In the genomic region with DNA sequence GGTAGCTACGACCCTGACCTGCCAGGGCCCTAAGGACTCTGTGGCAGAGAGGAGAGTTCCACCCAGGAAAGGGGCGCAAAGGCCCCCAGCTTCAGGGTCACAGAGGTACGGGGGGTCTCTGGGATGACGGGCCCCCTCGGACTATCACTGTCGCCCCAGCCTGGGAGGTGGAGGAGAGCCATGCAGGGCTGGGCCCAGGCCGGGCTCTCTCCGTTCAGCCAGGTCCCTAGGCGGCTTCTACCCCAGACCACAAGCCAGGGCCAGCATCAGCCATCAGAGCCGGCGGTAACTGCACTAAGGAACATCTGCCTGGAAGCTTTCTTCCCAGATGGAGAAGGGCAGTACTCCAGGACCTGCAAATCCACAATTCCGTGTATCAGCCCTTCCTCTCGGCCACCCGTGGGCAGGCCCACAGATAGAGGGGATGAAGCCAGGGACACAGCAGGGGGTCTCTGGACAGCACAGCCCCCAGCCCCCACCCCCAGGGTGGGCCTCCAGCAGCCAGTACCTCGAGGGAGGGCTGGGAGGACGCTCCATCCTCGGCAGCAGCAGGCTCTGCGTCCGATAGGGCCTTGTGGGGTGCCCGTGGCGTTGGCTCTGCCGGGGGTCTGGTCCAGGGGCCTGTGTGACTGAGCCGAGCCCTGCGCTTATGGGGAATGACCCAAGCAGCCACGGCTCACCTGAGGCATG, we compare ENCODE assay signal across 24 cellular contexts. TPM values are rescaled to one million over a fixed set of nuclear protein-coding genes. Genes with fewer than 3 reads are reported as not detected.
DNase-seq lines count a peak whose midpoint lies in the region; ATAC-seq, FAIRE-seq and TF ChIP-seq lines count a peak whose summit lies in the region.
"Had no signal": no experiment of that assay in that cellular context is flagged by ENCODE, and none has a peak within 500 bp of the region (broad histone marks: within the 10 kb centered on the region; RNA-seq: fewer than 3 reads in every experiment).

No MANE protein-coding gene starts in this region.

- intact Hi-C loops in cardiac septum (cut with DNase I) (no loop called here), left ventricle myocardium inferior (cut with micrococcal nuclease) (no loop called here), PC-9 (cut with micrococcal nuclease; ENCODE audit: unreplicated experiment) (no loop called here)

- FAIRE-seq in H54 (lab: Jason Lieb, UNC) = no peak
- FAIRE-seq: small intestine had no signal

- no peak overlapping the region for H3K18ac ChIP-seq in mesenchymal stem cell (ENCODE audit: low read depth in 1 of 2, low read length in 2 of 2)

- H3K4me1 ChIP-seq in left ventricle myocardium inferior (peaks cover 87% of the 10 kb centered on the region), mesenchymal stem cell (ENCODE audit: control insufficient read depth, insufficient read depth, low read depth, low read length) (peaks cover 56% of the 10 kb centered on the region), PC-9 (replicated peaks; ENCODE audit: insufficient read depth) (peaks cover 28% of the 10 kb centered on the region)

- H2BK12ac ChIP-seq in mesenchymal stem cell (ENCODE audit: low read length in 2 of 2) = peak overlapping the region in 1 of 2 experiments; percentile 37

- H3K14ac ChIP-seq in mesenchymal stem cell (ENCODE audit: low read length in 2 of 2) = no peak overlapping the region

- no peak overlapping the region for H2AFZ ChIP-seq in mesenchymal stem cell (ENCODE audit: low read depth, low read length)
- H2AFZ ChIP-seq in PC-9 = no peak overlapping the region

- peak overlapping the region; percentile 2 for H2BK15ac ChIP-seq in mesenchymal stem cell (ENCODE audit: low read depth, poor library complexity, severe bottlenecking)

- H3K36me3 ChIP-seq in left ventricle myocardium inferior (no peaks in the 10 kb centered on the region), mesenchymal stem cell (ENCODE audit: control insufficient read depth in 1 of 2, insufficient read depth in 2 of 2, low read depth in 1 of 2, low read length in 2 of 2) (peaks cover 0 to 53% of the 10 kb centered on the region in 2 experiments), PC-9 (ENCODE audit: low read depth) (no peaks in the 10 kb centered on the region)
- H3K36me3 ChIP-seq: upper lobe of left lung had no signal

- H2BK120ac ChIP-seq in mesenchymal stem cell (ENCODE audit: low read depth, low read length) = no peak overlapping the region

- CTCF ChIA-PET in PC-9 (lab: Charles Lee) = no interaction called here

- peak overlapping the region; percentile 40 for H4K8ac ChIP-seq in mesenchymal stem cell (ENCODE audit: low read length)

- peak overlapping the region; percentile 21 for H3K4me3 Mint-ChIP-seq in T-helper 17 cell
- H3K4me3 Mint-ChIP-seq: activated CD4-positive, alpha-beta T cell treated with anti-CD3 and anti-CD28 coated beads, Interleukin-2, amount 10 ng/mL, durations not matched to agents 24 days and 14 days; activated naive CD4-positive, alpha-beta T cell treated with anti-CD3 and anti-CD28 coated beads, Interleukin-2, amount 50 U/mL, for 24 hours; T-helper 2 cell treated with Interferon-gamma antibody and Interleukin-4, amounts not matched to agents 5 μg/mL and 100 μg/mL, for 36 hours had no signal

- H3K4me3 ChIP-seq in left ventricle myocardium inferior = no peak overlapping the region
- H3K4me3 ChIP-seq in mesenchymal stem cell (ENCODE audit: insufficient read depth in 1 of 2, low read depth in 1 of 2, low read length in 2 of 2) = no peak overlapping the region
- H3K4me3 ChIP-seq in PC-9 = no peak overlapping the region
- H3K4me3 ChIP-seq: heart left ventricle, upper lobe of left lung had no signal

- no TSS peak for BruUV-seq in PC-9 (replicated peaks; lab: Mats Ljungman, UMichigan)

- no peaks in the 10 kb centered on the region for H3K36me3 Mint-ChIP-seq in T-helper 17 cell (ENCODE audit: low read depth)
- H3K36me3 Mint-ChIP-seq: memory B cell had no signal

- H3K79me2 ChIP-seq in PC-9 (ENCODE audit: low read depth) = 0 out of 2 replicates have a peak, but pooled peaks cover 8% of the 10 kb centered on the region

- DNase-seq in cardiac septum (ENCODE audit: low spot score) (peak; percentile 56), left ventricle myocardium inferior (no peak), T-helper 17 cell (no peak), mesenchymal stem cell (no peak), H54 (ENCODE audit: insufficient read length, low spot score) (no peak), PC-9 (no peak), cortex of kidney (lab: John Stamatoyannopoulos, UW) (no peak)
- DNase-seq: activated CD4-positive, alpha-beta T cell treated with anti-CD3 and anti-CD28 coated beads, Interleukin-2, amount 10 ng/mL, durations not matched to agents 24 days and 14 days; anterior cingulate cortex; central memory CD4-positive, alpha-beta T cell; left cardiac atrium; MV-4-11; NCI-H1694 treated with DMSO at 0.1 percent for 48 hours; NCI-H2171; NCI-H510A treated with DMSO at 0.1 percent for 48 hours; small intestine; stimulated activated CD4-positive, alpha-beta T cell treated with anti-CD3 and anti-CD28 coated beads, Interleukin-1b, Interleukin-23, amount 100 ng/mL, for 48 hours had no signal

- H3K4me2 ChIP-seq in mesenchymal stem cell (ENCODE audit: low read length, poor library complexity, severe bottlenecking) (no peak overlapping the region), PC-9 (no peak overlapping the region)

- WGBS in mesenchymal stem cell = 90% methylated on average over 22 of the region's 25 CpGs

- H4K91ac ChIP-seq in mesenchymal stem cell (ENCODE audit: low read length) = peak overlapping the region; percentile 19

- H3K4me1 Mint-ChIP-seq in T-helper 17 cell = peaks cover 22% of the 10 kb centered on the region

- H4K20me1 ChIP-seq in PC-9 (ENCODE audit: insufficient read depth) = peaks cover 20% of the 10 kb centered on the region

- H3K9ac ChIP-seq in mesenchymal stem cell (ENCODE audit: low read length) = no peak overlapping the region

- no peak overlapping the region for H3K27ac ChIP-seq in left ventricle myocardium inferior (replicated peaks)
- H3K27ac ChIP-seq in mesenchymal stem cell (ENCODE audit: low read length, poor library complexity, severe bottlenecking) = no peak overlapping the region
- no peak overlapping the region for H3K27ac ChIP-seq in PC-9
- H3K27ac ChIP-seq: C4-2B, heart left ventricle, upper lobe of left lung had no signal

- no peak overlapping the region for H2BK5ac ChIP-seq in mesenchymal stem cell (ENCODE audit: low read depth, low read length, poor library complexity, severe bottlenecking)

- no peaks in the 10 kb centered on the region for H3K9me2 ChIP-seq in PC-9 (ENCODE audit: insufficient read depth)

- peaks cover 13% of the 10 kb centered on the region for H3K27me3 Mint-ChIP-seq in T-helper 17 cell

- TF ChIP-seq CTCF in left ventricle myocardium inferior (IDR thresholded peaks at IDR 0.05; ENCODE audit: borderline replicate concordance) (no peak), PC-9 (conservative IDR thresholded peaks at IDR 0.05) (no peak)

- H2AK5ac ChIP-seq in mesenchymal stem cell (ENCODE audit: low read length, severe bottlenecking) = no peak overlapping the region

- ATAC-seq in T-helper 17 cell (no peak), GM18505 (IDR thresholded peaks at IDR 0.05; ENCODE audit: unreplicated experiment) (no peak)
- ATAC-seq: heart left ventricle, left cardiac atrium had no signal

- POLR2A ChIA-PET in PC-9 (lab: Charles Lee; ENCODE audit: unreplicated experiment) = no interaction called here

- no peaks in the 10 kb centered on the region for H3K27me3 ChIP-seq in left ventricle myocardium inferior (ENCODE audit: low read depth)
- no peaks in the 10 kb centered on the region for H3K27me3 ChIP-seq in mesenchymal stem cell (ENCODE audit: control insufficient read depth in 1 of 2, insufficient read depth in 1 of 2, low read length in 2 of 2)
- H3K27me3 ChIP-seq in PC-9 (ENCODE audit: insufficient read depth, low read depth) = no peaks in the 10 kb centered on the region
- H3K27me3 ChIP-seq: heart left ventricle, upper lobe of left lung had no signal

- H3K27ac Mint-ChIP-seq in T-helper 17 cell = no peak overlapping the region
- H3K27ac Mint-ChIP-seq: activated CD4-positive, alpha-beta T cell treated with anti-CD3 and anti-CD28 coated beads, Interleukin-2, amount 10 ng/mL, durations not matched to agents 24 days and 14 days; activated naive CD4-positive, alpha-beta T cell treated with anti-CD3 and anti-CD28 coated beads, Interleukin-2, amount 50 U/mL, for 24 hours; memory B cell; T-helper 2 cell treated with Interferon-gamma antibody and Interleukin-4, amounts not matched to agents 5 μg/mL and 100 μg/mL, for 36 hours had no signal

- H3F3A ChIP-seq in PC-9 (ENCODE audit: insufficient read depth, low read depth) = peaks cover 19% of the 10 kb centered on the region

- H3K9me3 ChIP-seq in left ventricle myocardium inferior (replicated peaks) (no peaks in the 10 kb centered on the region), T-helper 17 cell (ENCODE audit: control insufficient read depth, low read length, poor library complexity, severe bottlenecking) (no peaks in the 10 kb centered on the region), mesenchymal stem cell (ENCODE audit: control insufficient read depth, low read length) (no peaks in the 10 kb centered on the region), PC-9 (ENCODE audit: insufficient read depth, low read depth) (no peaks in the 10 kb centered on the region)
- H3K9me3 ChIP-seq: heart left ventricle, upper lobe of left lung had no signal

- peaks cover 55% of the 10 kb centered on the region for H3K79me1 ChIP-seq in mesenchymal stem cell (replicated peaks; ENCODE audit: low read length, poor library complexity, severe bottlenecking)

- peak overlapping the region in 1 of 2 experiments; percentile 28 for H3K23ac ChIP-seq in mesenchymal stem cell (ENCODE audit: low read length in 2 of 2)

- no peak for TF ChIP-seq POLR2A in H54 (IDR thresholded peaks at IDR 0.05; ENCODE audit: low read depth, low read length)
- TF ChIP-seq POLR2A in GM18505 (IDR thresholded peaks at IDR 0.05; ENCODE audit: borderline replicate concordance, extremely low read depth, insufficient read depth, insufficient read length) = no peak

- H3K4ac ChIP-seq in mesenchymal stem cell (ENCODE audit: low read depth in 1 of 2, low read length in 2 of 2) = no peak overlapping the region

RNA-seq across cellular contexts. Expression of gene NACC2, which starts 38.4 kb away (rescaled TPM):
- total RNA-seq in cardiac septum (57.8 TPM), left ventricle myocardium inferior (29.5 TPM), T-helper 17 cell (1 to 10 TPM; 5.8 to 5.9 TPM), PC-9 (2021) (22.4 and 23.8 TPM in 2 replicates)
- polyA plus RNA-seq in mesenchymal stem cell (2013, experiment 1 of 2) = 25.9 TPM
- 26.0 TPM for polyA plus RNA-seq in mesenchymal stem cell (2013, experiment 2 of 2)
